8 cellular contexts compared by ENCODE assay signal in genomic region chr11:67354314-67355022, GRCh38. TPM values are rescaled to one million over a fixed set of nuclear protein-coding genes. Genes with fewer than 3 reads are reported as not detected.
DNase-seq lines count a peak whose midpoint lies in the region; ATAC-seq and TF ChIP-seq lines count a peak whose summit lies in the region.

No MANE protein-coding gene starts in this region.

- peak overlapping the region; percentile 98 for H3K27ac ChIP-seq in suprapubic skin

- H3K4me3 ChIP-seq in NT2/D1 (ENCODE audit: insufficient read length, low read depth) (peak overlapping the region; percentile 41), cardiac fibroblast (replicated peaks in 1 of 2; ENCODE audit: low read depth in 2 of 2, low read length in 2 of 2) (peak overlapping the region; percentile 29 to 39), suprapubic skin (no peak overlapping the region)

- H3K9me3 ChIP-seq in NT2/D1 (ENCODE audit: insufficient read depth, low read length) (no peaks in the 10 kb centered on the region), suprapubic skin (no peaks in the 10 kb centered on the region)

- H3K27ac Mint-ChIP-seq in T-helper 1 cell treated with Interleukin-12 subunit alpha and Interleukin-12 subunit beta and Interleukin-4 antibody, amounts not matched to agents 30 μg/mL and 1 μg/mL, for 36 hours, result peak overlapping the region; percentile 100

- no peak for TF ChIP-seq EP300 in suprapubic skin (IDR thresholded peaks at IDR 0.05)

- H3K27me3 Mint-ChIP-seq in T-helper 1 cell treated with Interleukin-12 subunit alpha and Interleukin-12 subunit beta and Interleukin-4 antibody, amounts not matched to agents 30 μg/mL and 1 μg/mL, for 36 hours (ENCODE audit: low read depth), result peaks cover 10% of the 10 kb centered on the region

- H3K4me1 Mint-ChIP-seq in T-helper 1 cell treated with Interleukin-12 subunit alpha and Interleukin-12 subunit beta and Interleukin-4 antibody, amounts not matched to agents 30 μg/mL and 1 μg/mL, for 36 hours (ENCODE audit: low read depth), result peaks cover 31% of the 10 kb centered on the region

- DNase-seq in T-helper 1 cell (no peak), NT2/D1 (ENCODE audit: low read depth, low spot score) (no peak), cardiac fibroblast (ENCODE audit: low read depth in 2 of 2) (peak; percentile 96 to 98), left lobe of liver (ENCODE audit: low spot score) (peak; percentile 82), suprapubic skin (ENCODE audit: low spot score in 2 of 2) (peak in 1 of 2 donors; percentile 81), NCI-H1436 treated with DMSO at 0.1 percent for 48 hours (lab: John Stamatoyannopoulos, UW) (no peak)
- no peak for DNase-seq in stimulated activated naive CD4-positive, alpha-beta T cell treated with Interleukin-2 at 50 U/mL for 16 hours (lab: John Stamatoyannopoulos, UW)

- peaks cover 39% of the 10 kb centered on the region for H3K4me1 ChIP-seq in NT2/D1 (ENCODE audit: insufficient read depth, insufficient read length)
- H3K4me1 ChIP-seq in suprapubic skin, result peaks cover 77% of the 10 kb centered on the region

- TF ChIP-seq POLR2A in suprapubic skin (IDR thresholded peaks at IDR 0.05), result no peak

- peak; percentile 53 for ATAC-seq in left lobe of liver

- H3K9me3 Mint-ChIP-seq in T-helper 1 cell treated with Interleukin-12 subunit alpha and Interleukin-12 subunit beta and Interleukin-4 antibody, amounts not matched to agents 30 μg/mL and 1 μg/mL, for 36 hours, result no peaks in the 10 kb centered on the region

- TF ChIP-seq CTCF in cardiac fibroblast (IDR thresholded peaks at IDR 0.05; ENCODE audit: low read depth, low read length), result peak; percentile 22
- no peak for TF ChIP-seq CTCF in suprapubic skin (IDR thresholded peaks at IDR 0.05)

- peak overlapping the region; percentile 98 for H3K4me3 Mint-ChIP-seq in T-helper 1 cell treated with Interleukin-12 subunit alpha and Interleukin-12 subunit beta and Interleukin-4 antibody, amounts not matched to agents 30 μg/mL and 1 μg/mL, for 36 hours

- H3K36me3 ChIP-seq in NT2/D1 (ENCODE audit: insufficient read depth, insufficient read length, low read length), result no peaks in the 10 kb centered on the region
- H3K36me3 ChIP-seq in suprapubic skin, result no peaks in the 10 kb centered on the region

- peaks cover 7% of the 10 kb centered on the region for H3K36me3 Mint-ChIP-seq in T-helper 1 cell treated with Interleukin-12 subunit alpha and Interleukin-12 subunit beta and Interleukin-4 antibody, amounts not matched to agents 30 μg/mL and 1 μg/mL, for 36 hours (ENCODE audit: low read depth)

- WGBS in suprapubic skin, result 23% methylated on average over 2 of the region's 3 CpGs

- H3K9ac ChIP-seq in NT2/D1 (ENCODE audit: insufficient read length, low read depth), result peak overlapping the region; percentile 68

- H3K27me3 ChIP-seq in NT2/D1 (ENCODE audit: insufficient read depth, insufficient read length), result no peaks in the 10 kb centered on the region
- no peaks in the 10 kb centered on the region for H3K27me3 ChIP-seq in suprapubic skin

RNA-seq across cellular contexts. Expression of gene POLD4, which starts 1.1 kb away (rescaled TPM):
- 96.6 TPM for total RNA-seq in left lobe of liver
- 10 to 100 TPM; 54.5 to 75.7 (median 65.0) TPM for total RNA-seq in suprapubic skin

RNA-seq across cellular contexts. Expression of gene CLCF1, which starts 18.9 kb away (rescaled TPM):
- total RNA-seq in left lobe of liver (0.43 TPM), suprapubic skin (1 to 10 TPM; 2.7 to 5.5 (median 4.0) TPM)

RNA-seq across cellular contexts. Expression of gene RAD9A, which starts 37.3 kb away (rescaled TPM):
- total RNA-seq in left lobe of liver (14.9 TPM), suprapubic skin (10 to 100 TPM; 24.1 to 86.9 (median 28.5) TPM)

RNA-seq across cellular contexts. Expression of gene PPP1CA, which starts 47.2 kb away (rescaled TPM):
- total RNA-seq in left lobe of liver (63.1 TPM), suprapubic skin (100 to 1,000 TPM in 3 of 4 donors, 10 to 100 TPM in 1; 75.6 to 158 (median 121) TPM)

RNA-seq across cellular contexts. Expression of gene TBC1D10C, which starts 49.4 kb away (rescaled TPM):
- total RNA-seq in left lobe of liver (1.1 TPM), suprapubic skin (under 1 TPM; 0.26 to 0.64 (median 0.52) TPM)

Comparison
In these comparisons a context has a peak if more than half of its experiments do, and no peak if none do; other contexts are left out.
1. DNase-seq: peak in cardiac fibroblast (2 of 2) and left lobe of liver (single experiment); none in T-helper 1 cell (0 of 5), NT2/D1 (single experiment), stimulated activated naive CD4-positive, alpha-beta T cell treated with Interleukin-2 at 50 U/mL for 16 hours (single experiment) and NCI-H1436 treated with DMSO at 0.1 percent for 48 hours (single experiment).